Comparison of ENCODE assay signal across 8 cellular contexts in the genomic region with DNA sequence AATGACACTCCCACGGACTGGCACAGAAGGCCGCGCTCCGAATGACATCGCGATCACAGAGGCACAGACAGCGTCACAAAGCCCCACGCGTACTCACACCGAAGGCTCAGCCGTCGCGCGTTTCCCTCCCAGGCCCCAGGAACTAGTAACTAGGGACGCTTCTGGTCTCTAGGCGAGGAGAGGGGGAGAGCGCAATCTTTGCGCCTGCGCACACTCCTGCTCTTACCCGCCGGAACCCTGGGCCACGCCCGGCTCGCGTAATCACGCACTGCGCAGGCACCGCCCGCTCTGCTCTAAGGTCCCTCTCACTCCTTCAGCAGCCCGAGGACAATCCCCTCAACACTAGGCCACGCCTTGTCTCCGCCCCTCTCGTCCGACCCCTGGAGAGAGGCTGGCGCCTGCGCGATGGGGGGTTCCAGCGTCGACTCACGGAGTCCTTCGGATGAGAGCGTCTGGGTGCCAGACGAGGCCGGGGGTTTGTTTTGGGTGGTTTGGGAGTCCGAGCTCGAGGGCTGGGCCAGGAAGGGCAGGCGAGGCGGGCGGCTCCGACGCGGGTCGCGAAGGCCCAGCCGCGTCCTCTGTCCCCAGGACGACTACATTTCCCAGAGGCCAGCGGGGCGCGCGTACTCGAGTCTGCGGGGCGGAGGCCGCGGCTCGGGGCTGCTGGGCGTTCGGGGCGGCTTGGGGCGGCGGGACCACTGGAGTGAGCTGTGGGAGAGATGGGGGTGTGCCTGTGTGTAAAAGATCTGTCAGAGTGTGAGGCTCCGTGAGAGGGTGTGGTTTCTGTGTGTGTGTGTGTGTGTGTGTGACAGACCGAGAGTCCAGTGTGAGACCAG. TPM values are rescaled to one million over a fixed set of nuclear protein-coding genes. Genes with fewer than 3 reads are reported as not detected.
DNase-seq lines count a peak whose midpoint lies in the region; ATAC-seq and TF ChIP-seq lines count a peak whose summit lies in the region.

A gene (plus strand): TSS at position 410 of the 836 bp plus-strand sequence. CDS start 3,717 bp downstream, outside the sequence.

- WGBS in sigmoid colon, 2 donors: 3% methylated on average over 74 of the region's 74 CpGs

- peaks cover 9% of the 10 kb centered on the region for H3K27me3 ChIP-seq in CD4-positive, alpha-beta T cell (ENCODE audit: control insufficient read depth, insufficient read depth, low read length)
- no peaks in the 10 kb centered on the region for H3K27me3 ChIP-seq in sigmoid colon

- H3K9me3 ChIP-seq in CD4-positive, alpha-beta T cell (ENCODE audit: control insufficient read depth, low read length): peaks cover 74% of the 10 kb centered on the region
- H3K9me3 ChIP-seq in sigmoid colon: peaks cover 0 to 12% (median under 1%) of the 10 kb centered on the region in 4 donors

- H3K4me3 Mint-ChIP-seq in CD4-positive, alpha-beta T cell: no peak within 1 kb of the TSS

- no peak for TF ChIP-seq CTCF in CD4-positive, alpha-beta T cell (IDR thresholded peaks at IDR 0.05)
- no peak for TF ChIP-seq CTCF in astrocyte of the spinal cord (IDR thresholded peaks at IDR 0.05; ENCODE audit: low read depth, low read length)
- no peak for TF ChIP-seq CTCF in sigmoid colon (IDR thresholded peaks at IDR 0.05)

- peaks cover 19% of the 10 kb centered on the region for H3K36me3 Mint-ChIP-seq in CD4-positive, alpha-beta T cell (ENCODE audit: low read depth)

- POLR2A ChIA-PET in CD4-positive, alpha-beta T cell (lab: Charles Lee): interaction anchor here (1.1 to 1.4 kb wide), 2 partner anchors 87 to 193 kb away, joined by 3 to 4 read pairs; a partner anchor contains a TSS

- H3K4me1 ChIP-seq in sigmoid colon: peaks cover 0 to 12% (median 6%) of the 10 kb centered on the region in 4 donors

- H3K36me3 ChIP-seq in sigmoid colon: peaks cover 0 to 13% (median 4%) of the 10 kb centered on the region in 4 donors

- CTCF ChIA-PET in CD4-positive, alpha-beta T cell (lab: Charles Lee): no interaction called here

- peak within 1 kb of the TSS; percentile 77 for H3K27ac ChIP-seq in CD4-positive, alpha-beta T cell (ENCODE audit: low read depth, low read length)
- H3K27ac ChIP-seq in sigmoid colon: peak within 1 kb of the TSS; percentile 94 to 99 (median 96)

- ATAC-seq in CD4-positive, alpha-beta T cell (ENCODE audit: poor library complexity): peak; percentile 98
- no peak for ATAC-seq in GM18502 (IDR thresholded peaks at IDR 0.05; ENCODE audit: poor library complexity, unreplicated experiment)
- no peak for ATAC-seq in GM19023 (IDR thresholded peaks at IDR 0.05; ENCODE audit: unreplicated experiment)

- no peak for TF ChIP-seq EP300 in sigmoid colon (IDR thresholded peaks at IDR 0.05)

- H3K4me1 Mint-ChIP-seq in CD4-positive, alpha-beta T cell (ENCODE audit: low read depth): no peaks in the 10 kb centered on the region

- TF ChIP-seq POLR2A in sigmoid colon (IDR thresholded peaks at IDR 0.05): no peak

- intact Hi-C loops in CD4-positive, alpha-beta T cell (cut with DNase I, micrococcal nuclease): loop anchor here in 1 of 2 experiments (2.0 to 5.0 kb wide), 2 partner anchors 29 to 115 kb away; a partner anchor contains a TSS
- intact Hi-C loops in sigmoid colon (cut with DNase I): loop anchor here (1.0 to 5.0 kb wide), 3 partner anchors 30 to 115 kb away; a partner anchor contains a TSS

- H3K27ac Mint-ChIP-seq in CD4-positive, alpha-beta T cell: no peak within 1 kb of the TSS

- no peaks in the 10 kb centered on the region for H3K27me3 Mint-ChIP-seq in CD4-positive, alpha-beta T cell

- H3K4me3 ChIP-seq in astrocyte of the spinal cord (ENCODE audit: low read depth, low read length) (peak within 1 kb of the TSS; percentile 62), sigmoid colon (peak within 1 kb of the TSS; percentile 68 to 82 (median 80))

- in situ Hi-C loops in astrocyte of the spinal cord (cut with HindIII; ENCODE audit: low sequenced_read_pairs): no loop called here

- peak; percentile 65 to 95 (median 70) for DNase-seq in CD4-positive, alpha-beta T cell
- DNase-seq in LHCN-M2 (ENCODE audit: low read depth): peak; percentile 76
- peak; percentile 98 for DNase-seq in UCSD-AML1 (lab: John Stamatoyannopoulos, UW; ENCODE audit: unreplicated experiment)
- peak; percentile 99 for DNase-seq in astrocyte of the spinal cord (ENCODE audit: low read depth, low spot score)
- DNase-seq in iPS DF 19.7 (ENCODE audit: low read depth, low spot score): peak; percentile 91
- peak; percentile 99 for DNase-seq in sigmoid colon

- peaks cover 17% of the 10 kb centered on the region for H3K9me3 Mint-ChIP-seq in CD4-positive, alpha-beta T cell

RNA-seq across cellular contexts. Expression of the gene that starts here (rescaled TPM):
- 1 to 10 TPM; 2.2 to 2.5 TPM for total RNA-seq in CD4-positive, alpha-beta T cell
- total RNA-seq in LHCN-M2 (2014; rRNA removed) (0.83 and 1.6 TPM in 2 replicates), sigmoid colon (10 to 100 TPM in 1 of 4 donors, 1 to 10 TPM in 3; 8.1 to 11.4 (median 9.3) TPM)
- 0.47 TPM for polyA plus RNA-seq in LHCN-M2 (2012)
- polyA plus RNA-seq in sigmoid colon: 1 to 10 TPM in 1 of 3 donors, under 1 TPM in 2; 0.23 to 1.9 (median 0.60) TPM
